ENCODE assay signal across 24 cellular contexts in the genomic region with DNA sequence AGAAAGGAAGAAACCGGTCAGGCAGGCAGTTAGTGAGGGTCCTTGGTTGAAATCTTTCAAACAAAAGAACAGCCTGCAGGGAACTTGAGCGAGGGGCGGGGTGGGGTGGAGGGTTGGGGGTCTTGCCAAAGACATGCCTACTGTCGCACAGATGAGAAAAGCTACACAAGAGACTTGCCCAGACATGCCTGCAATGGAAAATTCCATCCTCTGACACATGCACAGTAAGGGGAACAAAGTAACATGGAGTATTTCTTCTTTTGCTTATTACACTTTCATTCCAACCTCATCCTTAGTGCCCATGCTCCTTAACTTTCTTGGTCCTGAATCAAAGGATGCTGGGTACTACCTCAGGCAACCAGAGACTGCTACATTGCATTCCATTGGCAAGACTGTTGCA.
DNase-seq lines count a peak whose midpoint lies in the region; ATAC-seq, FAIRE-seq and TF ChIP-seq lines count a peak whose summit lies in the region.
"Had no signal": no experiment of that assay in that cellular context is flagged by ENCODE, and none has a peak within 500 bp of the region (broad histone marks: within the 10 kb centered on the region; RNA-seq: fewer than 3 reads in every experiment).

No MANE protein-coding gene starts in this region.

- TF ChIP-seq POLR2A in A549 (IDR thresholded peaks at IDR 0.05; ENCODE audit: low read length) (no peak), IMR-90 (IDR thresholded peaks at IDR 0.05; ENCODE audit: low read depth, low read length) (no peak)

- peak overlapping the region; percentile 11; the same call in 1 of the 2 replicates for H3K56ac ChIP-seq in IMR-90 (ENCODE audit: extremely low read depth, insufficient read depth, low read length)

- H2BK5ac ChIP-seq in IMR-90 (ENCODE audit: low read depth, low read length, poor library complexity, severe bottlenecking): peak overlapping the region; percentile 86

- no peaks in the 10 kb centered on the region for H3K4me1 ChIP-seq in A549
- H3K4me1 ChIP-seq in IMR-90 (ENCODE audit: control insufficient read depth, insufficient read depth, low read length): 0 out of 2 replicates have a peak, but pooled peaks cover 2% of the 10 kb centered on the region
- H3K4me1 ChIP-seq: HAP-1, SJCRH30 had no signal

- no peaks in the 10 kb centered on the region for H4K20me1 ChIP-seq in IMR-90 (ENCODE audit: insufficient read depth, low read length)
- H4K20me1 ChIP-seq: BLaER1 treated with 17β-estradiol and CSF1 and Interleukin-3, amounts not matched to agents 10 nM and 100 nM had no signal

- peak overlapping the region; percentile 87 for H2BK120ac ChIP-seq in IMR-90 (ENCODE audit: low read depth, low read length)

- in situ Hi-C loops in IMR-90 (cut with MboI; ENCODE audit: low sequenced_read_pairs): no loop called here

- peak overlapping the region; percentile 87; the same call in 1 of the 2 replicates for H2BK20ac ChIP-seq in IMR-90 (ENCODE audit: low read depth, low read length)

- TF ChIP-seq RAD21 in A549 (conservative IDR thresholded peaks at IDR 0.05 in 1 of 2, IDR thresholded peaks at IDR 0.05 in 1 of 2) (no peak), IMR-90 (IDR thresholded peaks at IDR 0.05; ENCODE audit: low read length) (no peak)

- H3K9me1 ChIP-seq in IMR-90 (ENCODE audit: insufficient read depth, low read length): no peaks in the 10 kb centered on the region

- intact Hi-C loops in IMR-90 (cut with micrococcal nuclease): loop anchor here (10.0 kb wide), 1 partner anchor 487 kb away; no protein-coding TSS in a partner anchor

- H3K36me3 ChIP-seq in IMR-90 (ENCODE audit: control insufficient read depth, insufficient read depth, low read length): no peaks in the 10 kb centered on the region
- H3K36me3 ChIP-seq: BLaER1 treated with 17β-estradiol and CSF1 and Interleukin-3, amounts not matched to agents 10 nM and 100 nM; HAP-1; SJCRH30 had no signal

- H3K14ac ChIP-seq in IMR-90 (replicated peaks; ENCODE audit: low read depth, low read length): peak overlapping the region; percentile 90

- POLR2A ChIA-PET in A549 (lab: Yijun Ruan, JAX) (no interaction called here), IMR-90 (lab: Charles Lee; ENCODE audit: unreplicated experiment) (no interaction called here)

- peaks cover 15% of the 10 kb centered on the region for H3K9me3 Mint-ChIP-seq in nephron progenitor cell

- peak overlapping the region; percentile 70 for H4K91ac ChIP-seq in IMR-90 (ENCODE audit: insufficient read depth, low read depth, low read length)

- H3K27ac ChIP-seq in A549 (no peak overlapping the region), IMR-90 (ENCODE audit: insufficient read depth, low read length) (no peak overlapping the region), epithelial cell of prostate (peak overlapping the region; percentile 39)
- H3K27ac ChIP-seq: BLaER1 treated with 17β-estradiol and CSF1 and Interleukin-3, amounts not matched to agents 10 nM and 100 nM; PC-9; SJCRH30 had no signal

- H3K27ac Mint-ChIP-seq in nephron progenitor cell: peak overlapping the region; percentile 52
- H3K27ac Mint-ChIP-seq: CD4-positive, alpha-beta T cell; GM23338 had no signal

- no peak overlapping the region for H3K4me3 ChIP-seq in A549
- H3K4me3 ChIP-seq in IMR-90 (ENCODE audit: insufficient read depth, low read depth, low read length): no peak overlapping the region
- H3K4me3 ChIP-seq: BLaER1 treated with 17β-estradiol and CSF1 and Interleukin-3, amounts not matched to agents 10 nM and 100 nM; GM23338; HAP-1; PC-9; SJCRH30 had no signal

- no peak for TF ChIP-seq EP300 in A549 (IDR thresholded peaks at IDR 0.05)

- H3K4me1 Mint-ChIP-seq in nephron progenitor cell: peaks cover 7% of the 10 kb centered on the region

- H3K79me1 ChIP-seq in IMR-90 (ENCODE audit: low read depth in 1 of 2, low read length in 2 of 2): no peaks in the 10 kb centered on the region

- CTCF ChIA-PET in A549 (lab: Yijun Ruan, JAX) (no interaction called here), IMR-90 (lab: Yijun Ruan, JAX) (no interaction called here)

- no peak overlapping the region for H3K9ac ChIP-seq in IMR-90 (ENCODE audit: low read depth, low read length)
- H3K9ac ChIP-seq: BLaER1 treated with 17β-estradiol and CSF1 and Interleukin-3, amounts not matched to agents 10 nM and 100 nM had no signal

- H2AK9ac ChIP-seq in IMR-90 (replicated peaks; ENCODE audit: low read depth, low read length, poor library complexity): no peak overlapping the region

- H3K4me2 ChIP-seq in A549 (no peak overlapping the region), IMR-90 (ENCODE audit: low read depth, low read length) (no peak overlapping the region)
- H3K4me2 ChIP-seq: BLaER1 treated with 17β-estradiol and CSF1 and Interleukin-3, amounts not matched to agents 10 nM and 100 nM; GM23338; PC-9 had no signal

- no TSS peak for BruUV-seq in IMR-90 (replicated peaks; lab: Mats Ljungman, UMichigan)

- peak overlapping the region; percentile 72; the same call in 1 of the 2 replicates for H3K4ac ChIP-seq in IMR-90 (ENCODE audit: low read depth, low read length)

- no peak for DNase-seq in A549 (ENCODE audit: low read depth in 1 of 2, low spot score in 1 of 2)
- DNase-seq in IMR-90: no peak
- peak; percentile 3 for DNase-seq in epithelial cell of prostate (ENCODE audit: low read depth, low spot score)
- DNase-seq in nephron progenitor cell: no peak
- DNase-seq: AML-193; CD4-positive, alpha-beta T cell; Karpas-422; NCI-H1092 treated with DMSO at 0.1 percent for 48 hours; NCI-H1436; NCI-H187; NCI-H446 treated with DMSO at 0.1 percent for 48 hours; NCI-H526; NCI-H82; NK-92 treated with Interleukin-12 subunit alpha and Interleukin-12 subunit beta, amount 100 ng/mL, for 24 hours; PC-9; SJCRH30 had no signal

- no peaks in the 10 kb centered on the region for H3K36me3 Mint-ChIP-seq in nephron progenitor cell (ENCODE audit: low read depth)

- no peak overlapping the region for H2AK5ac ChIP-seq in IMR-90 (ENCODE audit: low read depth, low read length)

- dilution Hi-C loops in IMR-90 (cut with HindIII; ENCODE audit: low sequenced_read_pairs, unreplicated experiment): no loop called here

- peak overlapping the region; percentile 24; the same call in 1 of the 2 replicates for H3K23ac ChIP-seq in IMR-90 (ENCODE audit: low read depth, low read length)

- H3K9me3 ChIP-seq in A549 (no peaks in the 10 kb centered on the region), IMR-90 (ENCODE audit: control insufficient read depth, insufficient read depth, low read length) (peaks cover 2% of the 10 kb centered on the region; the same call in 1 of the 2 replicates)
- H3K9me3 ChIP-seq: BLaER1 treated with 17β-estradiol and CSF1 and Interleukin-3, amounts not matched to agents 10 nM and 100 nM; HAP-1; SJCRH30 had no signal

- H3K18ac ChIP-seq in IMR-90 (ENCODE audit: low read depth, low read length): peak overlapping the region; percentile 96; the same call in 1 of the 2 replicates

- H3K27me3 ChIP-seq in IMR-90 (ENCODE audit: control insufficient read depth, insufficient read depth, low read length): no peaks in the 10 kb centered on the region
- H3K27me3 ChIP-seq: BLaER1 treated with 17β-estradiol and CSF1 and Interleukin-3, amounts not matched to agents 10 nM and 100 nM; SJCRH30 had no signal

- ATAC-seq in A549: no peak
- ATAC-seq in IMR-90 (ENCODE audit: low read depth): no peak
- ATAC-seq in GM21825 (IDR thresholded peaks at IDR 0.05; ENCODE audit: unreplicated experiment): no peak
- ATAC-seq in HG03342 (IDR thresholded peaks at IDR 0.05; ENCODE audit: unreplicated experiment): no peak
- no peak for ATAC-seq in HG03135 (IDR thresholded peaks at IDR 0.05; ENCODE audit: unreplicated experiment)
- ATAC-seq: GM23338, Right ventricle myocardium inferior had no signal

- no peak for FAIRE-seq in A549 (lab: Jason Lieb, UNC)
- FAIRE-seq: D721Med had no signal

- H4K5ac ChIP-seq in IMR-90 (ENCODE audit: low read depth, low read length): peak overlapping the region; percentile 86; the same call in 1 of the 2 replicates

- 64% methylated on average over 3 of the region's 4 CpGs for WGBS in A549 (ENCODE audit: missing lambda C conversion rate)
- 100% methylated on average over 1 of the region's 4 CpGs; no CpG with 5 or more reads in 1 of the 2 experiments for WGBS in IMR-90 (ENCODE audit: extremely low coverage in 2 of 2, insufficient read length in 1 of 2), 2 experiments

- H4K8ac ChIP-seq in IMR-90 (ENCODE audit: low read depth in 2 of 2, low read length in 2 of 2): peak overlapping the region in 1 of 2 experiments; percentile 48; a peak in 3 of 4 replicates

- TF ChIP-seq CTCF in A549 (IDR thresholded peaks at IDR 0.05): no peak
- no peak for TF ChIP-seq CTCF in IMR-90 (conservative IDR thresholded peaks at IDR 0.05; ENCODE audit: low read depth, low read length)
- TF ChIP-seq CTCF in nephron progenitor cell (IDR thresholded peaks at IDR 0.05): no peak

- H3K27me3 Mint-ChIP-seq in nephron progenitor cell (ENCODE audit: low read depth, poor library complexity): no peaks in the 10 kb centered on the region
- H3K27me3 Mint-ChIP-seq: CD4-positive, alpha-beta T cell had no signal

- no peak overlapping the region for H3K4me3 Mint-ChIP-seq in nephron progenitor cell
- H3K4me3 Mint-ChIP-seq: CD4-positive, alpha-beta T cell; GM23338 had no signal

- H2AFZ ChIP-seq in IMR-90 (replicated peaks; ENCODE audit: low read length, poor library complexity): peak overlapping the region; percentile 72
- H2AFZ ChIP-seq: GM23338, PC-9 had no signal

- no peak overlapping the region; the same call in 2 of the 3 replicates for H2BK15ac ChIP-seq in IMR-90 (ENCODE audit: low read depth, low read length)

TF ChIP-seq in A549, 52 proteins besides CTCF, POLR2A, EP300 and RAD21:
- TF ChIP-seq SREBF2 (IDR thresholded peaks at IDR 0.05) (no peak), SMC3 (IDR thresholded peaks at IDR 0.05) (no peak), CBX2 (IDR thresholded peaks at IDR 0.05; ENCODE audit: borderline replicate concordance, low read depth) (no peak), ZFP36 (IDR thresholded peaks at IDR 0.05; ENCODE audit: borderline replicate concordance, partially characterized antibody) (peak; percentile 51)

TF ChIP-seq in IMR-90, 13 proteins besides CTCF, POLR2A, EP300 and RAD21 (continues in another document):
- no peak for TF ChIP-seq USF2 (IDR thresholded peaks at IDR 0.05; ENCODE audit: low read depth, low read length)
- no peak for TF ChIP-seq SMC3 (IDR thresholded peaks at IDR 0.05; ENCODE audit: low read depth, low read length)
- TF ChIP-seq FOS (IDR thresholded peaks at IDR 0.05; ENCODE audit: low read depth, low read length): no peak
- no peak for TF ChIP-seq MAFK (IDR thresholded peaks at IDR 0.05; ENCODE audit: low read depth, low read length)
- TF ChIP-seq MAZ (IDR thresholded peaks at IDR 0.05; ENCODE audit: borderline replicate concordance, low read depth, low read length): no peak
